ENCODE assay signal across 15 cellular contexts in genomic region chr6:18416341-18416679, GRCh38. TPM values are rescaled to one million over a fixed set of nuclear protein-coding genes. Genes with fewer than 3 reads are reported as not detected.
DNase-seq lines count a peak whose midpoint lies in the region; TF ChIP-seq lines count a peak whose summit lies in the region.
"Had no signal": no experiment of that assay in that cellular context is flagged by ENCODE, and none has a peak within 500 bp of the region (broad histone marks: within the 10 kb centered on the region; RNA-seq: fewer than 3 reads in every experiment).

No MANE protein-coding gene starts in this region.

- H3K9me3 Mint-ChIP-seq in osteocyte (ENCODE audit: unreplicated experiment), result no peaks in the 10 kb centered on the region
- H3K9me3 Mint-ChIP-seq in activated naive CD4-positive, alpha-beta T cell treated with anti-CD3 and anti-CD28 coated beads for 36 hours, result no peaks in the 10 kb centered on the region
- H3K9me3 Mint-ChIP-seq: HFFc6 had no signal

- H3K27me3 ChIP-seq in adipocyte (replicated peaks; ENCODE audit: control insufficient read depth, insufficient read depth, low read length) (no peaks in the 10 kb centered on the region), hepatocyte (no peaks in the 10 kb centered on the region), tibial artery (no peaks in the 10 kb centered on the region)

- no peaks in the 10 kb centered on the region for H3K9me3 ChIP-seq in adipocyte (ENCODE audit: control insufficient read depth, low read length)
- no peaks in the 10 kb centered on the region for H3K9me3 ChIP-seq in hepatocyte (ENCODE audit: low read depth)
- H3K9me3 ChIP-seq in tibial artery, result no peaks in the 10 kb centered on the region
- H3K9me3 ChIP-seq: A549 had no signal

- H3K9ac ChIP-seq in adipocyte (ENCODE audit: low read length), result peak overlapping the region; percentile 7

- H3K4me2 ChIP-seq in hepatocyte, result no peak overlapping the region
- H3K4me2 ChIP-seq: A549 had no signal

- H3K4me1 Mint-ChIP-seq in osteocyte (ENCODE audit: unreplicated experiment), result peaks cover 37% of the 10 kb centered on the region
- no peaks in the 10 kb centered on the region for H3K4me1 Mint-ChIP-seq in activated naive CD4-positive, alpha-beta T cell treated with anti-CD3 and anti-CD28 coated beads for 36 hours (ENCODE audit: low read depth)

- no peak for DNase-seq in adipocyte (ENCODE audit: low read depth)
- no peak for DNase-seq in hepatocyte (ENCODE audit: low spot score)
- DNase-seq in osteocyte (ENCODE audit: extremely low spot score, unreplicated experiment), result no peak
- no peak for DNase-seq in tibial artery
- no peak for DNase-seq in DMS53 treated with DMSO at 0.1 percent for 48 hours (lab: John Stamatoyannopoulos, UW; ENCODE audit: unreplicated experiment)
- no peak for DNase-seq in activated naive CD4-positive, alpha-beta T cell treated with anti-CD3 and anti-CD28 coated beads for 36 hours
- no peak for DNase-seq in ACHN
- DNase-seq: GF-D8, HFFc6, NCI-H1048, NCI-H146, NCI-H2081, NCI-H748 treated with DMSO at 0.1 percent for 48 hours had no signal

- H4K20me1 ChIP-seq in hepatocyte (ENCODE audit: insufficient read depth, poor library complexity, severe bottlenecking), result no peaks in the 10 kb centered on the region

- H3K79me2 ChIP-seq in hepatocyte, result no peaks in the 10 kb centered on the region

- peak overlapping the region; percentile 28 for H3K4me3 Mint-ChIP-seq in osteocyte (ENCODE audit: unreplicated experiment)
- no peak overlapping the region for H3K4me3 Mint-ChIP-seq in activated naive CD4-positive, alpha-beta T cell treated with anti-CD3 and anti-CD28 coated beads for 36 hours
- H3K4me3 Mint-ChIP-seq: HFFc6 had no signal

- H3K4me3 ChIP-seq in adipocyte (ENCODE audit: low read length) (peak overlapping the region; percentile 29), hepatocyte (no peak overlapping the region), tibial artery (no peak overlapping the region)
- H3K4me3 ChIP-seq: A549 had no signal

- CTCF ChIA-PET in activated naive CD4-positive, alpha-beta T cell treated with anti-CD3 and anti-CD28 coated beads for 36 hours (lab: Charles Lee), result no interaction called here

- H3K27ac ChIP-seq in hepatocyte (peak overlapping the region; percentile 17), tibial artery (peak overlapping the region; percentile 49 to 54)
- H3K27ac ChIP-seq: A549, C4-2B had no signal

- peaks cover 40% of the 10 kb centered on the region for H3K4me1 ChIP-seq in adipocyte (ENCODE audit: control insufficient read depth, insufficient read depth, low read length)
- H3K4me1 ChIP-seq in hepatocyte (ENCODE audit: insufficient read depth), result no peaks in the 10 kb centered on the region
- peaks cover 0 to 25% (median 11%) of the 10 kb centered on the region in 4 donors for H3K4me1 ChIP-seq in tibial artery
- H3K4me1 ChIP-seq: A549 had no signal

- H3K36me3 Mint-ChIP-seq in osteocyte (ENCODE audit: unreplicated experiment), result no peaks in the 10 kb centered on the region
- H3K36me3 Mint-ChIP-seq in activated naive CD4-positive, alpha-beta T cell treated with anti-CD3 and anti-CD28 coated beads for 36 hours (ENCODE audit: low read depth), result peaks cover 12% of the 10 kb centered on the region

- in situ Hi-C loops in ACHN (cut with HindIII; ENCODE audit: low pct_ligation_motif_present, low pct_unique_long_range_greater_than_20kb, low sequenced_read_pairs), result no loop called here

- H2AFZ ChIP-seq in hepatocyte, result no peak overlapping the region

- intact Hi-C loops in tibial artery (cut with DNase I; ENCODE audit: low total_unique reads), result no loop called here
- intact Hi-C loops in activated naive CD4-positive, alpha-beta T cell treated with anti-CD3 and anti-CD28 coated beads for 36 hours (cut with micrococcal nuclease), result no loop called here

- 86% methylated on average over 2 of the region's 2 CpGs for WGBS in hepatocyte (ENCODE audit: low lambda C conversion rate, missing lambda C conversion rate)

- H3K27ac Mint-ChIP-seq in osteocyte (ENCODE audit: unreplicated experiment), result peak overlapping the region; percentile 81
- no peak overlapping the region for H3K27ac Mint-ChIP-seq in activated naive CD4-positive, alpha-beta T cell treated with anti-CD3 and anti-CD28 coated beads for 36 hours
- H3K27ac Mint-ChIP-seq: HFFc6 had no signal

- TF ChIP-seq CTCF in hepatocyte (IDR thresholded peaks at IDR 0.05; ENCODE audit: poor library complexity) (no peak), osteocyte (IDR thresholded peaks at IDR 0.05) (no peak), tibial artery (IDR thresholded peaks at IDR 0.05) (no peak)

- H3K36me3 ChIP-seq in adipocyte (ENCODE audit: control insufficient read depth, insufficient read depth, low read length, severe bottlenecking), result no peaks in the 10 kb centered on the region
- no peaks in the 10 kb centered on the region for H3K36me3 ChIP-seq in hepatocyte (replicated peaks; ENCODE audit: insufficient read depth, low read depth)
- no peaks in the 10 kb centered on the region for H3K36me3 ChIP-seq in tibial artery

- H3K27me3 Mint-ChIP-seq in osteocyte (ENCODE audit: unreplicated experiment), result no peaks in the 10 kb centered on the region
- no peaks in the 10 kb centered on the region for H3K27me3 Mint-ChIP-seq in activated naive CD4-positive, alpha-beta T cell treated with anti-CD3 and anti-CD28 coated beads for 36 hours (ENCODE audit: low read depth)

- no peaks in the 10 kb centered on the region for H3K9me2 ChIP-seq in hepatocyte (replicated peaks; ENCODE audit: insufficient read depth)

RNA-seq across cellular contexts. Expression of gene RNF144B, which starts 29.2 kb away (rescaled TPM):
- total RNA-seq in hepatocyte (1.8 and 2.2 TPM in 2 replicates), osteocyte (14.7 and 15.0 TPM in 2 replicates)
- polyA plus RNA-seq in hepatocyte, result 0.37 and 0.72 TPM in 2 replicates
- total RNA-seq in activated naive CD4-positive, alpha-beta T cell treated with anti-CD3 and anti-CD28 coated beads for 36 hours, result 1 to 10 TPM; 1.5 to 3.2 TPM
